ENCODE assay signal across 17 cellular contexts in genomic region chr4:94545296-94545695, GRCh38.
DNase-seq lines count a peak whose midpoint lies in the region; ATAC-seq and TF ChIP-seq lines count a peak whose summit lies in the region.
"Had no signal": no experiment of that assay in that cellular context is flagged by ENCODE, and none has a peak within 500 bp of the region (broad histone marks: within the 10 kb centered on the region; RNA-seq: fewer than 3 reads in every experiment).

No MANE protein-coding gene starts in this region.

- no peaks in the 10 kb centered on the region for H4K20me1 ChIP-seq in hepatocyte (ENCODE audit: insufficient read depth, poor library complexity, severe bottlenecking)

- ATAC-seq in RWPE2 (ENCODE audit: low read depth) (peak; percentile 52), gastrocnemius medialis (no peak)
- ATAC-seq: gastroesophageal sphincter; left lobe of liver; stimulated activated naive CD8-positive, alpha-beta T cell treated with anti-CD3 and anti-CD28 coated beads, Interleukin-15, amount 100 ng/mL, for 72 hours had no signal

- no peak overlapping the region for H2AFZ ChIP-seq in hepatocyte

- H3K27me3 ChIP-seq in RWPE2 (ENCODE audit: insufficient read depth, poor library complexity, severe bottlenecking) (no peaks in the 10 kb centered on the region), esophagus squamous epithelium (no peaks in the 10 kb centered on the region), gastrocnemius medialis (no peaks in the 10 kb centered on the region), hepatocyte (no peaks in the 10 kb centered on the region)
- H3K27me3 ChIP-seq: gastroesophageal sphincter, ovary had no signal

- WGBS in esophagus squamous epithelium, 2 donors, result 64 to 82% methylated on average over 2 of the region's 2 CpGs
- 70% methylated on average over 2 of the region's 2 CpGs for WGBS in hepatocyte (ENCODE audit: low lambda C conversion rate, missing lambda C conversion rate)

- no peaks in the 10 kb centered on the region for H3K9me3 ChIP-seq in RWPE2 (ENCODE audit: severe bottlenecking)
- no peaks in the 10 kb centered on the region for H3K9me3 ChIP-seq in esophagus squamous epithelium
- no peaks in the 10 kb centered on the region for H3K9me3 ChIP-seq in gastrocnemius medialis
- no peaks in the 10 kb centered on the region for H3K9me3 ChIP-seq in hepatocyte (ENCODE audit: low read depth)
- H3K9me3 ChIP-seq: gastroesophageal sphincter, ovary had no signal

- H3K4me1 ChIP-seq in RWPE2 (ENCODE audit: insufficient read depth, poor library complexity, severe bottlenecking), result peaks cover 60% of the 10 kb centered on the region
- peaks cover 15 to 78% (median 22%) of the 10 kb centered on the region in 3 donors for H3K4me1 ChIP-seq in esophagus squamous epithelium
- H3K4me1 ChIP-seq in gastrocnemius medialis, result peaks cover 44 to 71% of the 10 kb centered on the region in 2 donors
- no peaks in the 10 kb centered on the region for H3K4me1 ChIP-seq in hepatocyte (ENCODE audit: insufficient read depth)

- peaks cover 51% of the 10 kb centered on the region for H3K79me2 ChIP-seq in hepatocyte

- no peak overlapping the region for H3K4me3 ChIP-seq in RWPE2 (ENCODE audit: severe bottlenecking)
- no peak overlapping the region for H3K4me3 ChIP-seq in esophagus squamous epithelium
- H3K4me3 ChIP-seq in gastrocnemius medialis, result no peak overlapping the region
- no peak overlapping the region for H3K4me3 ChIP-seq in hepatocyte
- H3K4me3 ChIP-seq: gastroesophageal sphincter, ovary, SK-N-MC had no signal

- intact Hi-C loops in esophagus squamous epithelium (cut with DNase I) (no loop called here), gastrocnemius medialis (cut with DNase I; ENCODE audit: low total_unique reads) (no loop called here)

- no peak overlapping the region for H3K4me2 ChIP-seq in hepatocyte

- DNase-seq in GM03348 (ENCODE audit: low spot score), result peak; percentile 43
- DNase-seq in RWPE2 (ENCODE audit: low spot score), result no peak
- no peak for DNase-seq in esophagus squamous epithelium (lab: John Stamatoyannopoulos, UW)
- no peak for DNase-seq in gastrocnemius medialis
- DNase-seq in hepatocyte (ENCODE audit: low spot score), result no peak
- DNase-seq in activated CD4-positive, CD25-positive, alpha-beta regulatory T cell (lab: John Stamatoyannopoulos, UW), result no peak
- no peak for DNase-seq in OCI-M1 (lab: John Stamatoyannopoulos, UW)
- DNase-seq in NCI-H1417 treated with DMSO at 0.1 percent for 48 hours (lab: John Stamatoyannopoulos, UW), result no peak
- DNase-seq: activated CD4-positive, alpha-beta T cell treated with anti-CD3 and anti-CD28 coated beads for 1 hour; NCI-H1105; NCI-H526 treated with DMSO at 0.1 percent for 48 hours; ovary; stimulated activated CD4-positive, alpha-beta T cell treated with anti-CD3 and anti-CD28 coated beads, Interleukin-2, amount 100 ng/mL, for 48 hours; stimulated activated naive CD8-positive, alpha-beta T cell treated with anti-CD3 and anti-CD28 coated beads, Interleukin-15, amount 100 ng/mL, for 72 hours had no signal

- H3K27ac ChIP-seq in RWPE2 (ENCODE audit: poor library complexity, severe bottlenecking) (peak overlapping the region; percentile 90), esophagus squamous epithelium (peak overlapping the region in 3 of 4 donors; percentile 4 to 73 (median 40)), gastrocnemius medialis (peak overlapping the region; percentile 7 to 81 (median 58)), hepatocyte (no peak overlapping the region)
- H3K27ac ChIP-seq: gastroesophageal sphincter, ovary, SK-N-MC had no signal

- TF ChIP-seq CTCF in RWPE2 (IDR thresholded peaks at IDR 0.05; ENCODE audit: poor library complexity, severe bottlenecking) (no peak), esophagus squamous epithelium (IDR thresholded peaks at IDR 0.05) (no peak), gastrocnemius medialis (IDR thresholded peaks at IDR 0.05 in 4 of 5, conservative IDR thresholded peaks at IDR 0.05 in 1 of 5) (no peak), hepatocyte (IDR thresholded peaks at IDR 0.05; ENCODE audit: poor library complexity) (no peak)

- H3K9me2 ChIP-seq in hepatocyte (replicated peaks; ENCODE audit: insufficient read depth), result no peaks in the 10 kb centered on the region

- in situ Hi-C loops in gastrocnemius medialis (cut with MboI; ENCODE audit: low sequenced_read_pairs in 4 of 4), result no loop called here

- peaks cover 32% of the 10 kb centered on the region for H3K36me3 ChIP-seq in RWPE2 (ENCODE audit: low read depth)
- H3K36me3 ChIP-seq in esophagus squamous epithelium, result peaks cover 0 to 5% (median 0%) of the 10 kb centered on the region in 3 donors
- peaks cover 0 to 2% of the 10 kb centered on the region in 2 donors for H3K36me3 ChIP-seq in gastrocnemius medialis
- no peaks in the 10 kb centered on the region for H3K36me3 ChIP-seq in hepatocyte (replicated peaks; ENCODE audit: insufficient read depth, low read depth)
- H3K36me3 ChIP-seq: gastroesophageal sphincter, ovary had no signal

- TF ChIP-seq POLR2A in esophagus squamous epithelium (IDR thresholded peaks at IDR 0.05) (no peak), gastrocnemius medialis (IDR thresholded peaks at IDR 0.05) (no peak)
